Comparison of ENCODE assay signal across 9 cellular contexts in genomic region chr5:179166886-179167841, GRCh38.
A peak's percentile ranks its signal among the peaks of the same experiment; 100 is the strongest.
DNase-seq lines count a peak whose midpoint lies in the region; ATAC-seq, FAIRE-seq and TF ChIP-seq lines count a peak whose summit lies in the region.
"Had no signal": no experiment of that assay in that cellular context is flagged by ENCODE, and none has a peak within 500 bp of the region (broad histone marks: within the 10 kb centered on the region; RNA-seq: fewer than 3 reads in every experiment).

No MANE protein-coding gene starts in this region.

- peaks cover 0 to 5% of the 10 kb centered on the region in 2 donors for H3K4me1 ChIP-seq in kidney (ENCODE audit: control insufficient read depth in 1 of 2, insufficient read depth in 1 of 2, low read depth in 1 of 2, low read length in 2 of 2)

- intact Hi-C loops in activated B cell treated with CpG ODN at 0.5 μM for 24 hours (cut with micrococcal nuclease) (loop anchor here (1.0 to 5.0 kb wide), 2 partner anchors 327 to 1150 kb away; no protein-coding TSS in a partner anchor), kidney (cut with DNase I) (loop anchor here (5.0 kb wide), 1 partner anchor 325 kb away; no protein-coding TSS in a partner anchor)

- H3K9me3 ChIP-seq in kidney (ENCODE audit: control insufficient read depth in 1 of 2, low read length in 2 of 2), result no peaks in the 10 kb centered on the region

- CTCF ChIA-PET in activated B cell treated with CpG ODN at 0.5 μM for 24 hours (lab: Charles Lee), result interaction anchor here (0.7 to 2.0 kb wide), 7 partner anchors 11 to 1192 kb away, joined by 3 to 13 read pairs (median 4); no protein-coding TSS in a partner anchor

- peak overlapping the region; percentile 5 to 30 for H3K4me3 ChIP-seq in cardiac fibroblast (replicated peaks in 1 of 2; ENCODE audit: low read depth in 2 of 2, low read length in 2 of 2)
- H3K4me3 ChIP-seq in kidney (ENCODE audit: low read length in 2 of 2), result peak overlapping the region in 1 of 2 donors; percentile 37

- peak; percentile 71 for DNase-seq in activated B cell treated with CpG ODN at 0.5 μM for 24 hours
- DNase-seq in cardiac fibroblast (ENCODE audit: low read depth in 2 of 2), result peak; percentile 63 to 83
- peak; percentile 80 for DNase-seq in kidney
- peak; percentile 14 to 59 for DNase-seq in stimulated activated CD4-positive, alpha-beta T cell treated with anti-CD3 and anti-CD28 coated beads, Interleukin-1b, Interleukin-23, amount 100 ng/mL, for 1 hour (ENCODE audit: low read depth in 2 of 2)
- DNase-seq in NCI-H187 treated with DMSO at 0.1 percent for 48 hours (lab: John Stamatoyannopoulos, UW), result no peak

- peak overlapping the region; percentile 70 for H3K4me3 Mint-ChIP-seq in activated B cell treated with CpG ODN at 0.5 μM for 24 hours

- no peak for FAIRE-seq in kidney (lab: Jason Lieb, UNC)

- H3K9me3 Mint-ChIP-seq in activated B cell treated with CpG ODN at 0.5 μM for 24 hours, result no peaks in the 10 kb centered on the region

- no peak overlapping the region for H3K27ac Mint-ChIP-seq in activated B cell treated with CpG ODN at 0.5 μM for 24 hours

- no peaks in the 10 kb centered on the region for H3K36me3 ChIP-seq in kidney (ENCODE audit: control insufficient read depth in 1 of 2, insufficient read depth in 2 of 2, low read length in 2 of 2)

- peak; percentile 44; the same call in 2 of the 3 replicates for TF ChIP-seq CTCF in GM12872 (IDR thresholded peaks at IDR 0.05; ENCODE audit: insufficient read depth, low read depth, low read length)
- peak; percentile 37 for TF ChIP-seq CTCF in activated B cell treated with CpG ODN at 0.5 μM for 24 hours (IDR thresholded peaks at IDR 0.05)
- peak; percentile 42 for TF ChIP-seq CTCF in cardiac fibroblast (IDR thresholded peaks at IDR 0.05; ENCODE audit: low read depth, low read length)
- TF ChIP-seq CTCF in kidney (IDR thresholded peaks at IDR 0.05; ENCODE audit: borderline replicate concordance, extremely low read depth, insufficient read depth), result peak; percentile 70

- POLR2A ChIA-PET in activated B cell treated with CpG ODN at 0.5 μM for 24 hours (lab: Charles Lee), result no interaction called here

- no peak overlapping the region for H3K27ac ChIP-seq in kidney (ENCODE audit: low read depth in 2 of 2, low read length in 2 of 2)
- H3K27ac ChIP-seq: epithelial cell of prostate had no signal

- H3K4me1 Mint-ChIP-seq in activated B cell treated with CpG ODN at 0.5 μM for 24 hours, result peaks cover 3% of the 10 kb centered on the region

- ATAC-seq in HG03432 (IDR thresholded peaks at IDR 0.05; ENCODE audit: unreplicated experiment) (peak; percentile 56), activated B cell treated with CpG ODN at 0.5 μM for 24 hours (ENCODE audit: low read depth) (peak; percentile 91), HG02763 (IDR thresholded peaks at IDR 0.05; ENCODE audit: unreplicated experiment) (no peak)

- H3K9ac ChIP-seq in kidney (ENCODE audit: low read length in 2 of 2), result no peak overlapping the region

- no peaks in the 10 kb centered on the region for H3K36me3 Mint-ChIP-seq in activated B cell treated with CpG ODN at 0.5 μM for 24 hours (ENCODE audit: low read depth)

- peaks cover 2% of the 10 kb centered on the region for H3K27me3 Mint-ChIP-seq in activated B cell treated with CpG ODN at 0.5 μM for 24 hours
